In genomic region chr7:151452141-151452571, GRCh38 we compare ENCODE assay signal across 3 cellular contexts.
TF ChIP-seq lines count a peak whose summit lies in the region.

No MANE protein-coding gene starts in this region.

TF ChIP-seq in SK-N-SH, 30 proteins besides CTCF, POLR2A, EP300 and RAD21:
- TF ChIP-seq FOXJ3 (CRISPR knock-in tag; IDR thresholded peaks at IDR 0.05) (no peak), TCF12 (IDR thresholded peaks at IDR 0.05) (no peak), TAF1 (IDR thresholded peaks at IDR 0.05; ENCODE audit: borderline replicate concordance, low read depth, low read length) (no peak), NFIC (IDR thresholded peaks at IDR 0.05; ENCODE audit: borderline replicate concordance) (no peak), MAX (IDR thresholded peaks at IDR 0.05; ENCODE audit: low read depth) (no peak), TEAD4 (IDR thresholded peaks at IDR 0.05; ENCODE audit: borderline replicate concordance, insufficient read depth) (no peak), RCOR1 (IDR thresholded peaks at IDR 0.05; ENCODE audit: low read length) (no peak), JUND (IDR thresholded peaks at IDR 0.05) (no peak), MXI1 (IDR thresholded peaks at IDR 0.05; ENCODE audit: low read depth, low read length) (no peak)
- TF ChIP-seq, protein P1, sequence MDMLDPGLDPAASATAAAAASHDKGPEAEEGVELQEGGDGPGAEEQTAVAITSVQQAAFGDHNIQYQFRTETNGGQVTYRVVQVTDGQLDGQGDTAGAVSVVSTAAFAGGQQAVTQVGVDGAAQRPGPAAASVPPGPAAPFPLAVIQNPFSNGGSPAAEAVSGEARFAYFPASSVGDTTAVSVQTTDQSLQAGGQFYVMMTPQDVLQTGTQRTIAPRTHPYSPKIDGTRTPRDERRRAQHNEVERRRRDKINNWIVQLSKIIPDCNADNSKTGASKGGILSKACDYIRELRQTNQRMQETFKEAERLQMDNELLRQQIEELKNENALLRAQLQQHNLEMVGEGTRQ (IDR thresholded peaks at IDR 0.05; ENCODE audit: borderline replicate concordance, low read depth, low read length) = no peak

TF ChIP-seq in SK-N-SH treated with all-trans-retinoic acid at 6 μM for 48 hours, 23 proteins besides CTCF, POLR2A, EP300 and RAD21:
- TF ChIP-seq, protein P2, sequence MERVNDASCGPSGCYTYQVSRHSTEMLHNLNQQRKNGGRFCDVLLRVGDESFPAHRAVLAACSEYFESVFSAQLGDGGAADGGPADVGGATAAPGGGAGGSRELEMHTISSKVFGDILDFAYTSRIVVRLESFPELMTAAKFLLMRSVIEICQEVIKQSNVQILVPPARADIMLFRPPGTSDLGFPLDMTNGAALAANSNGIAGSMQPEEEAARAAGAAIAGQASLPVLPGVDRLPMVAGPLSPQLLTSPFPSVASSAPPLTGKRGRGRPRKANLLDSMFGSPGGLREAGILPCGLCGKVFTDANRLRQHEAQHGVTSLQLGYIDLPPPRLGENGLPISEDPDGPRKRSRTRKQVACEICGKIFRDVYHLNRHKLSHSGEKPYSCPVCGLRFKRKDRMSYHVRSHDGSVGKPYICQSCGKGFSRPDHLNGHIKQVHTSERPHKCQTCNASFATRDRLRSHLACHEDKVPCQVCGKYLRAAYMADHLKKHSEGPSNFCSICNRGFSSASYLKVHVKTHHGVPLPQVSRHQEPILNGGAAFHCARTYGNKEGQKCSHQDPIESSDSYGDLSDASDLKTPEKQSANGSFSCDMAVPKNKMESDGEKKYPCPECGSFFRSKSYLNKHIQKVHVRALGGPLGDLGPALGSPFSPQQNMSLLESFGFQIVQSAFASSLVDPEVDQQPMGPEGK (CRISPR knock-in tag; IDR thresholded peaks at IDR 0.05; ENCODE audit: borderline replicate concordance) = no peak
- TF ChIP-seq ARNTL (CRISPR knock-in tag; IDR thresholded peaks at IDR 0.05; ENCODE audit: borderline replicate concordance, low read depth) (no peak), ZNF70 (CRISPR knock-in tag; IDR thresholded peaks at IDR 0.05) (no peak), PPARA (CRISPR knock-in tag; IDR thresholded peaks at IDR 0.05; ENCODE audit: borderline replicate concordance) (no peak), SNAI2 (CRISPR knock-in tag; IDR thresholded peaks at IDR 0.05) (no peak), ZC3H10 (CRISPR knock-in tag; IDR thresholded peaks at IDR 0.05) (no peak), OSR1 (CRISPR knock-in tag; IDR thresholded peaks at IDR 0.05) (no peak), ISL1 (CRISPR knock-in tag; IDR thresholded peaks at IDR 0.05) (no peak), GLIS3 (CRISPR knock-in tag; IDR thresholded peaks at IDR 0.05) (no peak), ZFP30 (CRISPR knock-in tag; IDR thresholded peaks at IDR 0.05) (no peak), ZNF8 (CRISPR knock-in tag; IDR thresholded peaks at IDR 0.05) (no peak), TOX (CRISPR knock-in tag; IDR thresholded peaks at IDR 0.05; ENCODE audit: borderline replicate concordance) (no peak)
- TF ChIP-seq, protein P3, sequence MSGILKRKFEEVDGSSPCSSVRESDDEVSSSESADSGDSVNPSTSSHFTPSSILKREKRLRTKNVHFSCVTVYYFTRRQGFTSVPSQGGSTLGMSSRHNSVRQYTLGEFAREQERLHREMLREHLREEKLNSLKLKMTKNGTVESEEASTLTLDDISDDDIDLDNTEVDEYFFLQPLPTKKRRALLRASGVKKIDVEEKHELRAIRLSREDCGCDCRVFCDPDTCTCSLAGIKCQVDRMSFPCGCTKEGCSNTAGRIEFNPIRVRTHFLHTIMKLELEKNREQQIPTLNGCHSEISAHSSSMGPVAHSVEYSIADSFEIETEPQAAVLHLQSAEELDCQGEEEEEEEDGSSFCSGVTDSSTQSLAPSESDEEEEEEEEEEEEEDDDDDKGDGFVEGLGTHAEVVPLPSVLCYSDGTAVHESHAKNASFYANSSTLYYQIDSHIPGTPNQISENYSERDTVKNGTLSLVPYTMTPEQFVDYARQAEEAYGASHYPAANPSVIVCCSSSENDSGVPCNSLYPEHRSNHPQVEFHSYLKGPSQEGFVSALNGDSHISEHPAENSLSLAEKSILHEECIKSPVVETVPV (CRISPR knock-in tag; IDR thresholded peaks at IDR 0.05) = no peak

TF ChIP-seq in HepG2, 621 proteins besides CTCF, POLR2A, EP300 and RAD21 (continues in another document):
- no peak for TF ChIP-seq ZNF407 (CRISPR knock-in tag; IDR thresholded peaks at IDR 0.05; ENCODE audit: not compliant biosample characterization)
- no peak for TF ChIP-seq ZNF841 (CRISPR knock-in tag; IDR thresholded peaks at IDR 0.05; ENCODE audit: borderline replicate concordance)
- no peak for TF ChIP-seq GLI4 (CRISPR knock-in tag; IDR thresholded peaks at IDR 0.05; ENCODE audit: borderline replicate concordance)
- TF ChIP-seq ZNF607 (CRISPR knock-in tag; IDR thresholded peaks at IDR 0.05; ENCODE audit: borderline replicate concordance) = no peak
- TF ChIP-seq, protein P2 (CRISPR knock-in tag; IDR thresholded peaks at IDR 0.05) = no peak
- TF ChIP-seq ATF2 (CRISPR knock-in tag; IDR thresholded peaks at IDR 0.05) = no peak
- no peak for TF ChIP-seq ZNF124 (CRISPR knock-in tag; IDR thresholded peaks at IDR 0.05)
- no peak for TF ChIP-seq ZNF512 (CRISPR knock-in tag; IDR thresholded peaks at IDR 0.05)
- no peak for TF ChIP-seq AKAP8 (CRISPR knock-in tag; IDR thresholded peaks at IDR 0.05)
- TF ChIP-seq STAG1 (CRISPR knock-in tag; IDR thresholded peaks at IDR 0.05) = no peak
- no peak for TF ChIP-seq SMARCC2 (IDR thresholded peaks at IDR 0.05)
- no peak for TF ChIP-seq GPN1 (CRISPR knock-in tag; IDR thresholded peaks at IDR 0.05; ENCODE audit: borderline replicate concordance)
- TF ChIP-seq, protein P4, sequence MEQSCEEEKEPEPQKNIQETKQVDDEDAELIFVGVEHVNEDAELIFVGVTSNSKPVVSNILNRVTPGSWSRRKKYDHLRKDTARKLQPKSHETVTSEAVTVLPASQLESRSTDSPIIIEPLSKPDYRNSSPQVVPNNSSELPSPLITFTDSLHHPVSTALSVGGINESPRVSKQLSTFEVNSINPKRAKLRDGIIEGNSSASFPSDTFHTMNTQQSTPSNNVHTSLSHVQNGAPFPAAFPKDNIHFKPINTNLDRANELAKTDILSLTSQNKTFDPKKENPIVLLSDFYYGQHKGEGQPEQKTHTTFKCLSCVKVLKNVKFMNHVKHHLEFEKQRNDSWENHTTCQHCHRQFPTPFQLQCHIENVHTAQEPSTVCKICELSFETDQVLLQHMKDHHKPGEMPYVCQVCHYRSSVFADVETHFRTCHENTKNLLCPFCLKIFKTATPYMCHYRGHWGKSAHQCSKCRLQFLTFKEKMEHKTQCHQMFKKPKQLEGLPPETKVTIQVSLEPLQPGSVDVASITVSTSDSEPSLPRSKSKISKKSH (CRISPR knock-in tag; IDR thresholded peaks at IDR 0.05; ENCODE audit: borderline replicate concordance) = no peak
- no peak for TF ChIP-seq ARNTL (CRISPR knock-in tag; IDR thresholded peaks at IDR 0.05)
- no peak for TF ChIP-seq AFF4 (CRISPR knock-in tag; IDR thresholded peaks at IDR 0.05)
- TF ChIP-seq ISX (CRISPR knock-in tag; conservative IDR thresholded peaks at IDR 0.05) = no peak
- TF ChIP-seq CBX1 (IDR thresholded peaks at IDR 0.05; ENCODE audit: low read depth) = no peak
